17 cellular contexts compared by ENCODE assay signal in genomic region chr15:68994149-68994548, GRCh38. TPM values are rescaled to one million over a fixed set of nuclear protein-coding genes. Genes with fewer than 3 reads are reported as not detected.
DNase-seq lines count a peak whose midpoint lies in the region; ATAC-seq and TF ChIP-seq lines count a peak whose summit lies in the region.
"Had no signal": no experiment of that assay in that cellular context is flagged by ENCODE, and none has a peak within 500 bp of the region (broad histone marks: within the 10 kb centered on the region; RNA-seq: fewer than 3 reads in every experiment).

No MANE protein-coding gene starts in this region.

- ATAC-seq in RWPE2 (ENCODE audit: low read depth) (peak; percentile 74), GM18867 (IDR thresholded peaks at IDR 0.05; ENCODE audit: unreplicated experiment) (no peak), HG03571 (IDR thresholded peaks at IDR 0.05; ENCODE audit: unreplicated experiment) (no peak)
- ATAC-seq: pancreas had no signal

- intact Hi-C loops in Caco-2 (cut with micrococcal nuclease; ENCODE audit: unreplicated experiment), result no loop called here

- no peak overlapping the region for H3K4me3 Mint-ChIP-seq in Caco-2 (ENCODE audit: unreplicated experiment)
- H3K4me3 Mint-ChIP-seq: brain had no signal

- H3K27ac Mint-ChIP-seq in Caco-2 (ENCODE audit: unreplicated experiment), result no peak overlapping the region
- H3K27ac Mint-ChIP-seq: activated T-helper 2 cell treated with anti-CD3 and anti-CD28 coated beads, Interferon-gamma antibody, Interleukin-2, Interleukin-4, amounts not matched to agents 10 μg/mL and 5 μg/mL and 100 μg/mL, durations not matched to agents 14 hours and 24 hours and 36 hours had no signal

- no peaks in the 10 kb centered on the region for H3K36me3 Mint-ChIP-seq in Caco-2 (ENCODE audit: insufficient read depth, unreplicated experiment)
- H3K36me3 Mint-ChIP-seq: brain had no signal

- CTCF ChIA-PET in Caco-2 (lab: Charles Lee), result no interaction called here

- H3K9me3 Mint-ChIP-seq in Caco-2 (ENCODE audit: unreplicated experiment), result no peaks in the 10 kb centered on the region
- H3K9me3 Mint-ChIP-seq: activated T-helper 2 cell treated with anti-CD3 and anti-CD28 coated beads, Interferon-gamma antibody, Interleukin-2, Interleukin-4, amounts not matched to agents 10 μg/mL and 5 μg/mL and 100 μg/mL, durations not matched to agents 14 hours and 24 hours and 36 hours had no signal

- no TSS peak for BruUV-seq in Caco-2 (replicated peaks; lab: Mats Ljungman, UMichigan)

- TF ChIP-seq CTCF in RWPE2 (IDR thresholded peaks at IDR 0.05; ENCODE audit: poor library complexity, severe bottlenecking) (no peak), fibroblast of mammary gland (conservative IDR thresholded peaks at IDR 0.05; ENCODE audit: control insufficient read depth, insufficient read depth, low read depth, low read length) (no peak), retinal pigment epithelial cell (conservative IDR thresholded peaks at IDR 0.05; ENCODE audit: low read depth, low read length) (no peak), Caco-2 (IDR thresholded peaks at IDR 0.05; ENCODE audit: insufficient read depth in 1 of 2, low read depth in 1 of 2, low read length in 1 of 2, severe bottlenecking in 1 of 2, unreplicated experiment in 1 of 2) (no peak)

- H3K4me1 ChIP-seq in RWPE2 (ENCODE audit: insufficient read depth, poor library complexity, severe bottlenecking) (peaks cover 20% of the 10 kb centered on the region), Caco-2 (peaks cover 24% of the 10 kb centered on the region)
- H3K4me1 ChIP-seq: pancreas had no signal

- H3K9me3 ChIP-seq in RWPE2 (ENCODE audit: severe bottlenecking) (no peaks in the 10 kb centered on the region), Caco-2 (no peaks in the 10 kb centered on the region; the same call in 1 of the 2 replicates)
- H3K9me3 ChIP-seq: pancreas had no signal

- peak overlapping the region; percentile 7 for H3K27ac ChIP-seq in RWPE2 (ENCODE audit: poor library complexity, severe bottlenecking)
- H3K27ac ChIP-seq: pancreas had no signal

- H3K27me3 Mint-ChIP-seq in Caco-2 (ENCODE audit: insufficient read depth, unreplicated experiment), result no peaks in the 10 kb centered on the region

- H3K4me1 Mint-ChIP-seq in Caco-2 (ENCODE audit: low read depth, unreplicated experiment), result peaks cover 14% of the 10 kb centered on the region

- H3K27me3 ChIP-seq in RWPE2 (ENCODE audit: insufficient read depth, poor library complexity, severe bottlenecking), result no peaks in the 10 kb centered on the region
- H3K27me3 ChIP-seq in Caco-2 (replicated peaks; ENCODE audit: control insufficient read depth, insufficient read depth, low read length), result no peaks in the 10 kb centered on the region
- H3K27me3 ChIP-seq: pancreas had no signal

- DNase-seq in EL (peak; percentile 79), RWPE2 (ENCODE audit: low spot score) (peak; percentile 28), fibroblast of mammary gland (ENCODE audit: low read depth) (peak; percentile 33), retinal pigment epithelial cell (ENCODE audit: low read depth) (peak; percentile 11), NCI-H2227 (lab: John Stamatoyannopoulos, UW; ENCODE audit: unreplicated experiment) (no peak), Caco-2 (no peak)
- DNase-seq: C1 segment of cervical spinal cord; NCI-H1930; NCI-H69; pancreas; RPMI8226; stimulated activated CD4-positive, alpha-beta T cell treated with anti-CD3 and anti-CD28 coated beads, Interleukin-12 subunit alpha, Interleukin-12 subunit beta, amount 100 ng/mL, for 4 hours; T-helper 2 cell had no signal

- H3K4me3 ChIP-seq in RWPE2 (ENCODE audit: severe bottlenecking), result no peak overlapping the region
- no peak overlapping the region for H3K4me3 ChIP-seq in fibroblast of mammary gland (ENCODE audit: control insufficient read depth, low read depth, low read length)
- H3K4me3 ChIP-seq in retinal pigment epithelial cell (ENCODE audit: low read length), result no peak overlapping the region
- H3K4me3 ChIP-seq in Caco-2 (ENCODE audit: low read depth, low read length), result no peak overlapping the region
- H3K4me3 ChIP-seq: pancreas had no signal

- POLR2A ChIA-PET in Caco-2 (lab: Charles Lee), result no interaction called here

- H3K36me3 ChIP-seq in RWPE2 (ENCODE audit: low read depth) (no peaks in the 10 kb centered on the region), Caco-2 (ENCODE audit: control insufficient read depth, insufficient read depth, low read length) (no peaks in the 10 kb centered on the region)
- H3K36me3 ChIP-seq: pancreas had no signal

RNA-seq across cellular contexts. Expression of gene NOX5, which starts 20.3 kb away (rescaled TPM):
- 0.05 TPM in 1 of 2 replicates, not detected in the other for total RNA-seq in Caco-2 (2022)
- total RNA-seq: activated T-helper 2 cell treated with anti-CD3 and anti-CD28 coated beads, Interferon-gamma antibody, Interleukin-2, Interleukin-4, amounts not matched to agents 10 μg/mL and 5 μg/mL and 100 μg/mL, durations not matched to agents 14 hours and 24 hours and 36 hours had no signal

Comparison
In these comparisons a context has a peak if more than half of its experiments do, and no peak if none do; other contexts are left out.
1. DNase-seq: peak in EL (single experiment), RWPE2 (single experiment), fibroblast of mammary gland (single experiment) and retinal pigment epithelial cell (single experiment); none in NCI-H2227 (single experiment) and Caco-2 (0 of 2).